ENCODE assay signal across 7 cellular contexts in the genomic region with DNA sequence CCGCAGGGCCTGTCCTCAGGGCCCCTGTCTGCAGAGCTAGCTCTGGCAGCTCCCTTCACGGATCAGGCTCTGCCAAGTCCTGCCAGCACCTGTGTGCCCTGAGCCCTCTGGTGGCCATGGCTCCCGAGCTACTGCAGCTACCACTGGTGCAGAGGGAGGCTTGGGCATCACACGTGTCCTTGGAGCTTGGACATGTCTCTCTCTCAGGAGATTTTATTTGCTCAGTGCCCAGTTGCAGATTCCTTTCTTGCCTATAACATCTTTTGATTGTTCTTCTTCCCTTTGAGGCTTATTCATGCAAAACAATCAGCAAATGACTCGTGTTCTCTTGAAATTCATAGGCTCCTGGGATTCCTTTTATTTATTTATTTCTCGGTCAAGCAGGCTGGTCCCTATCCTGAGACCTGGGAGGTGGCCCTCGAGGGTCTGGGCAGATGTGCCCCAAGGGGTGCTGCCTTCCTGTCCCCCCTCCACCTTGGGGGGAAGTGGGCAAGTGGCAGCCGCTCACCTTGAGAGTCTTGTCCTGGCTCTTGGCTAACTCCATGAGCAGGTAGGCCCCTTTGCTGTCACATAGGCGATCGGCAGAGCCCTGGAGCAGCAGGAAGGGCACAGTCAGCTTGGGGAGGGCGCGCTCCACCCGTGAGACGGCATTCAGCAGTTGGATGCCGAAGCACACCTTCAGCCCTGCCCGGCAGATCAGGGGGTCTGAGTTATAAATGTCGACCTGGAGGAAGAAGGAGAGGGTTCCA. TPM values are rescaled to one million over a fixed set of nuclear protein-coding genes. Genes with fewer than 3 reads are reported as not detected.
DNase-seq lines count a peak whose midpoint lies in the region; ATAC-seq, FAIRE-seq and TF ChIP-seq lines count a peak whose summit lies in the region.

No MANE protein-coding gene starts in this region.

- H3K4me3 ChIP-seq in epithelial cell of esophagus (ENCODE audit: low read length): no peak overlapping the region
- no peak overlapping the region for H3K4me3 ChIP-seq in pancreas

- CTCF ChIA-PET in GM10248 (lab: Yijun Ruan, JAX): interaction anchor here (0.8 to 3.4 kb wide), 7 partner anchors 12 to 266 kb away, joined by 3 to 13 read pairs (median 5); no protein-coding TSS in a partner anchor

- POLR2A ChIA-PET in GM10248 (lab: Yijun Ruan, JAX): no interaction called here

- 59 to 67% methylated on average over 17 of the region's 17 CpGs for WGBS in pancreas, 2 donors

- FAIRE-seq in pancreas (lab: Jason Lieb, UNC): no peak

- peak; percentile 59 to 85 (median 74) for ATAC-seq in pancreas
- no peak for ATAC-seq in HG03521 (IDR thresholded peaks at IDR 0.05; ENCODE audit: unreplicated experiment)

- DNase-seq in GM10248 (ENCODE audit: extremely low spot score): no peak
- peak; percentile 66 for DNase-seq in NCI-H1092 (lab: John Stamatoyannopoulos, UW)
- peak; percentile 68 for DNase-seq in epithelial cell of esophagus (ENCODE audit: low read depth)
- DNase-seq in pancreas: peak; percentile 80 to 95 (median 86)
- no peak for DNase-seq in SK-N-DZ (ENCODE audit: low spot score)

- H3K9me3 ChIP-seq in pancreas: no peaks in the 10 kb centered on the region

- H3K27me3 ChIP-seq in pancreas: no peaks in the 10 kb centered on the region

- peak; percentile 24 for TF ChIP-seq CTCF in GM10248 (IDR thresholded peaks at IDR 0.05; ENCODE audit: control extremely low read depth, extremely low read depth, low read depth, missing control alignments)
- peak; percentile 84 for TF ChIP-seq CTCF in VCaP (conservative IDR thresholded peaks at IDR 0.05)
- TF ChIP-seq CTCF in epithelial cell of esophagus (IDR thresholded peaks at IDR 0.05; ENCODE audit: insufficient read depth, low read depth, low read length, missing control alignments): peak; percentile 61
- peak; percentile 22 to 49 (median 36) for TF ChIP-seq CTCF in pancreas (IDR thresholded peaks at IDR 0.05)

- H3K27ac ChIP-seq in VCaP (peak overlapping the region; percentile 98), pancreas (no peak overlapping the region)

- H3K36me3 ChIP-seq in pancreas: no peaks in the 10 kb centered on the region

- intact Hi-C loops in pancreas (cut with DNase I): loop anchor here in 1 of 3 donors (10.0 kb wide), 1 partner anchor 120 kb away; no protein-coding TSS in a partner anchor

- peaks cover 14 to 26% (median 19%) of the 10 kb centered on the region in 3 donors for H3K4me1 ChIP-seq in pancreas

RNA-seq across cellular contexts. Expression of a gene that starts 21.9 kb away (rescaled TPM):
- total RNA-seq in pancreas: 10 to 100 TPM in 4 of 6 donors, 1 to 10 TPM in 2; 7.6 to 24.4 (median 14.0) TPM
- polyA plus RNA-seq in pancreas: 10 to 100 TPM; 45.3 to 60.7 TPM
- polyA plus RNA-seq in SK-N-DZ (2014; cell fraction: cytosol; rRNA removed): 0.16 and 0.42 TPM in 2 replicates
- 5.8 and 20.0 TPM in 2 replicates for polyA plus RNA-seq in SK-N-DZ (2014; cell fraction: nucleus; rRNA removed)

Comparison
In these comparisons a context has a peak if more than half of its experiments do, and no peak if none do; other contexts are left out.
1. DNase-seq: peak in NCI-H1092 (single experiment), epithelial cell of esophagus (single experiment) and pancreas (6 of 6); none in GM10248 (single experiment) and SK-N-DZ (single experiment).
2. CTCF ChIP-seq: peak in every context shown above with its lines; median percentile 84 in VCaP; 61 in epithelial cell of esophagus; 36 in pancreas; 24 in GM10248.